Comparison of ENCODE assay signal across 25 cellular contexts in the genomic region with DNA sequence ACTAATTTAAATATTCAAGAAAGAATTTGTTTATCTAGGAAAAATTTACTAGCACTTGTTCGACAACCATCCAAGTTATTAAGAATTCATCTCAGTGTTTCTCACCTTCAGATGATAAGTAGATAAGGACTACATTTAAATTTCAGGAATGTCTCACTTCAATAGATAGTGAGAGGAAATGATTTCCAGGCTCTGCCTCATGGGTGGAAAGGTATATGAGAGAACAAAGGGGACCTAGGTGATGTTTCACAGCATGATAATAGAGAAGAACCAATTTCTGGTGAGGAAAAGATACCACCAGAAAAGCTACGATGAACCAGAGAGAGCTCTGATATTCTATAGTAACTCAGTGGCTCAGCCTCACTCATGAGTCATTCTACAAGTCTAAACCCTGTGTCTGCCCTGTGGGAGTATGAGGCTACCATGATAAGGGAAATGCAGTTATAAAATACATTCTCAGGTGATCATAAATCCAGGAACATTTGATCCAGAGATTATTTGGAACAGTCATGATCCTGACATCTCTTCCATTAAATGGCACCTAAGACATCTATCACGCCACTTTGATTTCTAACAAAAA.
"Had no signal": no experiment of that assay in that cellular context is flagged by ENCODE, and none has a peak within 500 bp of the region (broad histone marks: within the 10 kb centered on the region; RNA-seq: fewer than 3 reads in every experiment).

No MANE protein-coding gene starts in this region.

- FAIRE-seq: frontal cortex, urothelium cell line had no signal

- H3K9me3 Mint-ChIP-seq: activated B cell treated with CpG ODN at 0.5 μM for 24 hours; activated CD4-positive, alpha-beta memory T cell treated with anti-CD3 and anti-CD28 coated beads, Interleukin-2, amount 10 ng/mL, durations not matched to agents 7 days and 5 days; activated naive CD8-positive, alpha-beta T cell treated with anti-CD3 and anti-CD28 coated beads, Interleukin-2, amount 10 ng/mL, durations not matched to agents 7 days and 5 days; activated T-helper 17 cell treated with anti-CD3 and anti-CD28 coated beads, Interleukin-2, amount 50 U/mL, for 72 hours; dendritic cell treated with granulocyte-macrophage colony-stimulating factor and Interleukin-4, amounts not matched to agents 40 ng/mL and 50 ng/mL, for 4 days; memory B cell; neural progenitor cell had no signal

- H3K4me1 Mint-ChIP-seq: activated B cell treated with CpG ODN at 0.5 μM for 24 hours; activated CD4-positive, alpha-beta memory T cell treated with anti-CD3 and anti-CD28 coated beads, Interleukin-2, amount 10 ng/mL, durations not matched to agents 7 days and 5 days; activated CD8-positive, alpha-beta memory T cell treated with anti-CD3 and anti-CD28 coated beads, Interleukin-2, amount 10 ng/mL, durations not matched to agents 7 days and 5 days; activated naive CD8-positive, alpha-beta T cell treated with anti-CD3 and anti-CD28 coated beads, Interleukin-2, amount 10 ng/mL, durations not matched to agents 7 days and 5 days; activated T-helper 17 cell treated with anti-CD3 and anti-CD28 coated beads, Interleukin-2, amount 50 U/mL, for 72 hours; brain; memory B cell had no signal

- H3K4me3 Mint-ChIP-seq: activated B cell treated with CpG ODN at 0.5 μM for 24 hours; activated CD4-positive, alpha-beta memory T cell treated with anti-CD3 and anti-CD28 coated beads, Interleukin-2, amount 10 ng/mL, durations not matched to agents 7 days and 5 days; activated CD8-positive, alpha-beta memory T cell treated with anti-CD3 and anti-CD28 coated beads, Interleukin-2, amount 10 ng/mL, durations not matched to agents 7 days and 5 days; activated naive CD8-positive, alpha-beta T cell treated with anti-CD3 and anti-CD28 coated beads, Interleukin-2, amount 10 ng/mL, durations not matched to agents 7 days and 5 days; activated T-helper 17 cell treated with anti-CD3 and anti-CD28 coated beads, Interleukin-2, amount 50 U/mL, for 72 hours; brain; dendritic cell treated with granulocyte-macrophage colony-stimulating factor and Interleukin-4, amounts not matched to agents 40 ng/mL and 50 ng/mL, for 4 days; memory B cell; naive thymus-derived CD4-positive, alpha-beta T cell; neural progenitor cell had no signal

- H3K36me3 Mint-ChIP-seq: activated CD8-positive, alpha-beta memory T cell treated with anti-CD3 and anti-CD28 coated beads, Interleukin-2, amount 10 ng/mL, durations not matched to agents 7 days and 5 days; activated naive CD8-positive, alpha-beta T cell treated with anti-CD3 and anti-CD28 coated beads, Interleukin-2, amount 10 ng/mL, durations not matched to agents 7 days and 5 days; brain; memory B cell; naive thymus-derived CD4-positive, alpha-beta T cell; neural progenitor cell had no signal

- H3K27ac Mint-ChIP-seq: activated B cell treated with CpG ODN at 0.5 μM for 24 hours; activated CD4-positive, alpha-beta memory T cell treated with anti-CD3 and anti-CD28 coated beads, Interleukin-2, amount 10 ng/mL, durations not matched to agents 7 days and 5 days; activated CD8-positive, alpha-beta memory T cell treated with anti-CD3 and anti-CD28 coated beads, Interleukin-2, amount 10 ng/mL, durations not matched to agents 7 days and 5 days; activated naive CD8-positive, alpha-beta T cell treated with anti-CD3 and anti-CD28 coated beads, Interleukin-2, amount 10 ng/mL, durations not matched to agents 7 days and 5 days; activated T-helper 17 cell treated with anti-CD3 and anti-CD28 coated beads, Interleukin-2, amount 50 U/mL, for 72 hours; brain; dendritic cell treated with granulocyte-macrophage colony-stimulating factor and Interleukin-4, amounts not matched to agents 40 ng/mL and 50 ng/mL, for 4 days; memory B cell; naive thymus-derived CD4-positive, alpha-beta T cell; neural progenitor cell had no signal

- H3K36me3 ChIP-seq: neural progenitor cell, prostate gland, right atrium auricular region, tibial artery had no signal

- DNase-seq: activated B cell treated with CpG ODN at 0.5 μM for 24 hours; activated CD4-positive, alpha-beta memory T cell treated with anti-CD3 and anti-CD28 coated beads, Interleukin-2, amount 10 ng/mL, durations not matched to agents 7 days and 5 days; activated CD4-positive, alpha-beta T cell treated with anti-CD3 and anti-CD28 coated beads for 48 hours; activated CD8-positive, alpha-beta memory T cell treated with anti-CD3 and anti-CD28 coated beads, Interleukin-2, amount 10 ng/mL, durations not matched to agents 7 days and 5 days; activated naive CD4-positive, alpha-beta T cell; activated naive CD8-positive, alpha-beta T cell treated with anti-CD3 and anti-CD28 coated beads, Interleukin-2, amount 10 ng/mL, durations not matched to agents 7 days and 5 days; cerebellar nuclear complex; effector memory CD4-positive, alpha-beta T cell; kidney glomerular epithelial cell; left ventricle myocardium superior; naive thymus-derived CD4-positive, alpha-beta T cell; stimulated activated CD4-positive, alpha-beta T cell treated with anti-CD3 and anti-CD28 coated beads, Interleukin-2, amount 100 ng/mL, for 24 hours; stimulated activated naive CD8-positive, alpha-beta T cell treated with anti-CD3 and anti-CD28 coated beads, Interleukin-15, Interleukin-2, amounts not matched to agents 100 U/mL and 50 U/mL, for 24 hours; substantia nigra; T-helper 9 cell; tibial artery had no signal

- H3K9ac ChIP-seq: neural progenitor cell had no signal

- H3K27me3 Mint-ChIP-seq: activated CD4-positive, alpha-beta memory T cell treated with anti-CD3 and anti-CD28 coated beads, Interleukin-2, amount 10 ng/mL, durations not matched to agents 7 days and 5 days; activated T-helper 17 cell treated with anti-CD3 and anti-CD28 coated beads, Interleukin-2, amount 50 U/mL, for 72 hours; brain; dendritic cell treated with granulocyte-macrophage colony-stimulating factor and Interleukin-4, amounts not matched to agents 40 ng/mL and 50 ng/mL, for 4 days; memory B cell had no signal

- ATAC-seq: activated CD8-positive, alpha-beta memory T cell treated with anti-CD3 and anti-CD28 coated beads, Interleukin-2, amount 10 ng/mL, durations not matched to agents 7 days and 5 days; activated T-helper 17 cell treated with anti-CD3 and anti-CD28 coated beads, Interleukin-2, amount 50 U/mL, for 72 hours; left ventricle myocardium superior; naive thymus-derived CD4-positive, alpha-beta T cell; stimulated activated naive CD8-positive, alpha-beta T cell treated with anti-CD3 and anti-CD28 coated beads, Interleukin-15, Interleukin-2, amounts not matched to agents 100 U/mL and 50 U/mL, for 24 hours had no signal

- H3K9me3 ChIP-seq: prostate gland, right atrium auricular region, tibial artery had no signal

- H3K4me1 ChIP-seq: neural progenitor cell, prostate gland, right atrium auricular region, tibial artery had no signal

- H3K27me3 ChIP-seq: neural progenitor cell, right atrium auricular region, tibial artery had no signal

- H3K4me2 ChIP-seq: neural progenitor cell had no signal

- H2AFZ ChIP-seq: neural progenitor cell had no signal

- H3K4me3 ChIP-seq: neural progenitor cell, prostate gland, right atrium auricular region, tibial artery had no signal

- H3K27ac ChIP-seq: neural progenitor cell, prostate gland, right atrium auricular region, tibial artery had no signal
